1 cellular context compared by ENCODE assay signal in the genomic region with DNA sequence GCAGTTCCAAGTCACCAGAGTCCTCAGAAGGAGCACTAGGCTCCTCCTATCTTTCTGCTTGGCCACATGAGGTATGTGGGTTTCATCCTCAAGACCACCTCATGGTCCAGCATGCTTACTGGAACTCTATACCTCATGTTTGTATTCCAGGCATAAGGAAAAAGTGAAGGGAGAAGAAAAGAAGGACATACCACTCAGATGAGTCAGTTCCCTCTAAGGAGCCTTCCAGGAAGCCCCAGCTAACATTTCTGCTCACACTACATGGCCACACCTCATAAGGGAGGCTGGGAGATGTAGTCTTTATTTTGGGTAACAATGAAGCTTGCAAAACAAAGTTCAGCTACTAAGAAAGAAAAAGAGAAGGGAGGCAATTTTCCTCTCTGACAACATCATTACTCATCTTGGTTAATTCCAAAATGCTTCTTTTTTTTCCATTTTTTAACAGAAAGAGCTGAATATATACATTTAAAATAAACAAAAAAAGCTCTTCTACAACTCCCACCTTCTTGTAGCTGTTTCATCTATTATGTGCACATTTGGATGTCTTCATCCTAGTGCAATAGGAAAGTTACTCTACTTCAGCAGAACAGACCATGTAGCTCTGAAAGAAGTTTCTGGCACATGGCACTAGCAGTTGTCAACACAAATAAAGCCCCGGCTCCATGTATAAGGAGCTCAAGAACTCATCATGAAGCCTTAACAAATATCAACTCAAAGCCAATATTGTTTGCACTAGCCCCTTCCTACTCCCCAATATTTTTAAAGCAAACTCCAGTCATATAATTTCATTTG.
TF ChIP-seq lines count a peak whose summit lies in the region.

No MANE protein-coding gene starts in this region.

TF ChIP-seq in WTC11, 78 proteins besides CTCF, POLR2A, EP300 and RAD21 (continued from another document):
- TF ChIP-seq, protein P1, sequence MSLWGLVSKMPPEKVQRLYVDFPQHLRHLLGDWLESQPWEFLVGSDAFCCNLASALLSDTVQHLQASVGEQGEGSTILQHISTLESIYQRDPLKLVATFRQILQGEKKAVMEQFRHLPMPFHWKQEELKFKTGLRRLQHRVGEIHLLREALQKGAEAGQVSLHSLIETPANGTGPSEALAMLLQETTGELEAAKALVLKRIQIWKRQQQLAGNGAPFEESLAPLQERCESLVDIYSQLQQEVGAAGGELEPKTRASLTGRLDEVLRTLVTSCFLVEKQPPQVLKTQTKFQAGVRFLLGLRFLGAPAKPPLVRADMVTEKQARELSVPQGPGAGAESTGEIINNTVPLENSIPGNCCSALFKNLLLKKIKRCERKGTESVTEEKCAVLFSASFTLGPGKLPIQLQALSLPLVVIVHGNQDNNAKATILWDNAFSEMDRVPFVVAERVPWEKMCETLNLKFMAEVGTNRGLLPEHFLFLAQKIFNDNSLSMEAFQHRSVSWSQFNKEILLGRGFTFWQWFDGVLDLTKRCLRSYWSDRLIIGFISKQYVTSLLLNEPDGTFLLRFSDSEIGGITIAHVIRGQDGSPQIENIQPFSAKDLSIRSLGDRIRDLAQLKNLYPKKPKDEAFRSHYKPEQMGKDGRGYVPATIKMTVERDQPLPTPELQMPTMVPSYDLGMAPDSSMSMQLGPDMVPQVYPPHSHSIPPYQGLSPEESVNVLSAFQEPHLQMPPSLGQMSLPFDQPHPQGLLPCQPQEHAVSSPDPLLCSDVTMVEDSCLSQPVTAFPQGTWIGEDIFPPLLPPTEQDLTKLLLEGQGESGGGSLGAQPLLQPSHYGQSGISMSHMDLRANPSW (CRISPR knock-in tag; conservative IDR thresholded peaks at IDR 0.05; ENCODE audit: low read depth) = no peak
- no peak for TF ChIP-seq ATF1 (CRISPR knock-in tag; IDR thresholded peaks at IDR 0.05)
- TF ChIP-seq, protein P2, sequence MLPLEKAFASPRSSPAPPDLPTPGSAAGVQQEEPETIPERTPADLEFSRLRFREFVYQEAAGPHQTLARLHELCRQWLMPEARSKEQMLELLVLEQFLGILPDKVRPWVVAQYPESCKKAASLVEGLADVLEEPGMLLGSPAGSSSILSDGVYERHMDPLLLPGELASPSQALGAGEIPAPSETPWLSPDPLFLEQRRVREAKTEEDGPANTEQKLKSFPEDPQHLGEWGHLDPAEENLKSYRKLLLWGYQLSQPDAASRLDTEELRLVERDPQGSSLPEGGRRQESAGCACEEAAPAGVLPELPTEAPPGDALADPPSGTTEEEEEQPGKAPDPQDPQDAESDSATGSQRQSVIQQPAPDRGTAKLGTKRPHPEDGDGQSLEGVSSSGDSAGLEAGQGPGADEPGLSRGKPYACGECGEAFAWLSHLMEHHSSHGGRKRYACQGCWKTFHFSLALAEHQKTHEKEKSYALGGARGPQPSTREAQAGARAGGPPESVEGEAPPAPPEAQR (CRISPR knock-in tag; IDR thresholded peaks at IDR 0.05) = no peak
- TF ChIP-seq CREM (CRISPR knock-in tag; IDR thresholded peaks at IDR 0.05) = no peak
- TF ChIP-seq, protein P3, sequence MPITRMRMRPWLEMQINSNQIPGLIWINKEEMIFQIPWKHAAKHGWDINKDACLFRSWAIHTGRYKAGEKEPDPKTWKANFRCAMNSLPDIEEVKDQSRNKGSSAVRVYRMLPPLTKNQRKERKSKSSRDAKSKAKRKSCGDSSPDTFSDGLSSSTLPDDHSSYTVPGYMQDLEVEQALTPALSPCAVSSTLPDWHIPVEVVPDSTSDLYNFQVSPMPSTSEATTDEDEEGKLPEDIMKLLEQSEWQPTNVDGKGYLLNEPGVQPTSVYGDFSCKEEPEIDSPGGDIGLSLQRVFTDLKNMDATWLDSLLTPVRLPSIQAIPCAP (CRISPR knock-in tag; IDR thresholded peaks at IDR 0.05) = no peak
- no peak for TF ChIP-seq ZNF121 (CRISPR knock-in tag; IDR thresholded peaks at IDR 0.05)
- TF ChIP-seq, protein P4, sequence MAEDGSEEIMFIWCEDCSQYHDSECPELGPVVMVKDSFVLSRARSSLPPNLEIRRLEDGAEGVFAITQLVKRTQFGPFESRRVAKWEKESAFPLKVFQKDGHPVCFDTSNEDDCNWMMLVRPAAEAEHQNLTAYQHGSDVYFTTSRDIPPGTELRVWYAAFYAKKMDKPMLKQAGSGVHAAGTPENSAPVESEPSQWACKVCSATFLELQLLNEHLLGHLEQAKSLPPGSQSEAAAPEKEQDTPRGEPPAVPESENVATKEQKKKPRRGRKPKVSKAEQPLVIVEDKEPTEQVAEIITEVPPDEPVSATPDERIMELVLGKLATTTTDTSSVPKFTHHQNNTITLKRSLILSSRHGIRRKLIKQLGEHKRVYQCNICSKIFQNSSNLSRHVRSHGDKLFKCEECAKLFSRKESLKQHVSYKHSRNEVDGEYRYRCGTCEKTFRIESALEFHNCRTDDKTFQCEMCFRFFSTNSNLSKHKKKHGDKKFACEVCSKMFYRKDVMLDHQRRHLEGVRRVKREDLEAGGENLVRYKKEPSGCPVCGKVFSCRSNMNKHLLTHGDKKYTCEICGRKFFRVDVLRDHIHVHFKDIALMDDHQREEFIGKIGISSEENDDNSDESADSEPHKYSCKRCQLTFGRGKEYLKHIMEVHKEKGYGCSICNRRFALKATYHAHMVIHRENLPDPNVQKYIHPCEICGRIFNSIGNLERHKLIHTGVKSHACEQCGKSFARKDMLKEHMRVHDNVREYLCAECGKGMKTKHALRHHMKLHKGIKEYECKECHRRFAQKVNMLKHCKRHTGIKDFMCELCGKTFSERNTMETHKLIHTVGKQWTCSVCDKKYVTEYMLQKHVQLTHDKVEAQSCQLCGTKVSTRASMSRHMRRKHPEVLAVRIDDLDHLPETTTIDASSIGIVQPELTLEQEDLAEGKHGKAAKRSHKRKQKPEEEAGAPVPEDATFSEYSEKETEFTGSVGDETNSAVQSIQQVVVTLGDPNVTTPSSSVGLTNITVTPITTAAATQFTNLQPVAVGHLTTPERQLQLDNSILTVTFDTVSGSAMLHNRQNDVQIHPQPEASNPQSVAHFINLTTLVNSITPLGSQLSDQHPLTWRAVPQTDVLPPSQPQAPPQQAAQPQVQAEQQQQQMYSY (CRISPR knock-in tag; IDR thresholded peaks at IDR 0.05) = no peak
TF ChIP-seq in WTC11: peak in this region for 0.
